Comparison of ENCODE assay signal across 2 cellular contexts in genomic region chr7:42886866-42887509, GRCh38.
TF ChIP-seq lines count a peak whose summit lies in the region.

No MANE protein-coding gene starts in this region.

TF ChIP-seq in A549, 52 proteins besides CTCF, POLR2A, EP300 and RAD21 (continued from another document):
- TF ChIP-seq MAX (IDR thresholded peaks at IDR 0.05), result no peak
- TF ChIP-seq PHF8 (IDR thresholded peaks at IDR 0.05; ENCODE audit: borderline replicate concordance, low read depth), result no peak
- TF ChIP-seq SREBF2 (IDR thresholded peaks at IDR 0.05), result no peak
- TF ChIP-seq USF2 (IDR thresholded peaks at IDR 0.05), result no peak
- TF ChIP-seq POLR2AphosphoS2 (conservative IDR thresholded peaks at IDR 0.05; ENCODE audit: low read length), result no peak
- no peak for TF ChIP-seq CEBPB (IDR thresholded peaks at IDR 0.05)
- TF ChIP-seq FOXS1 (CRISPR knock-in tag; IDR thresholded peaks at IDR 0.05), result no peak
- no peak for TF ChIP-seq MAFK (IDR thresholded peaks at IDR 0.05; ENCODE audit: partially characterized antibody)
- TF ChIP-seq BHLHE40 (IDR thresholded peaks at IDR 0.05; ENCODE audit: low read depth, low read length), result no peak
- no peak for TF ChIP-seq TP53 (CRISPR knock-in tag; IDR thresholded peaks at IDR 0.05)
- TF ChIP-seq RFX5 (IDR thresholded peaks at IDR 0.05), result no peak

TF ChIP-seq in liver, 16 proteins besides CTCF, POLR2A, EP300 and RAD21:
- TF ChIP-seq REST (IDR thresholded peaks at IDR 0.05) (no peak), TAF1 (conservative IDR thresholded peaks at IDR 0.05) (no peak), ATF3 (IDR thresholded peaks at IDR 0.05) (no peak), HNF4G (IDR thresholded peaks at IDR 0.05) (no peak), JUND (IDR thresholded peaks at IDR 0.05) (no peak), EGR1 (IDR thresholded peaks at IDR 0.05; ENCODE audit: low read depth in 2 of 2) (no peak), RXRA (IDR thresholded peaks at IDR 0.05) (no peak)
